ENCODE assay signal across 11 cellular contexts in the genomic region with DNA sequence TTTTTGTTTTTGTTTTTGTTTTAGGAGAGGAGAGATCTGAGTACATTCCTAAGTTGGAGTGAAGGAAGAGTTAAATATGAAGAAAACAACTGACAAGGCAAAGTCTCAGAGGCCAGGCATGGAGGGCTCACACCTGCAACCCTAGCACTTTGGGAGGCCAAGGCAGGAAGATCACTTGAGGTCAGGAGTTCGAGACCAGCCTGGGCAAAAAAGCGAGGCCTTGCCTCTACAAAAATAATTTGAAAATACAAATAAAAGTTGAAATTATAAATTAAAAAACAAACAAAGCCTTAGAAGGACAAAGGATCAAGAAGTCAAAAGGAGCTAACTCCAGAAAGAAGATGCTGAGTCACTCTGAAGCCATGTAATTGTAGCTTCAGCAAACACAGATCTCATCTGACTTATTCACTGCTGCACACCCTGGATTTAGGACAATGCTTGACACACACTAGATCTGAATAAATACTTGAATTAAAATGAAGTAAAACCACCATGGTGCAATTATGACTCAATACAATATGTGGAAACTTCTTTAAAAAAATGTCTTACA. TPM values are rescaled to one million over a fixed set of nuclear protein-coding genes. Genes with fewer than 3 reads are reported as not detected.
DNase-seq lines count a peak whose midpoint lies in the region; ATAC-seq, FAIRE-seq and TF ChIP-seq lines count a peak whose summit lies in the region.
"Had no signal": no experiment of that assay in that cellular context is flagged by ENCODE, and none has a peak within 500 bp of the region (broad histone marks: within the 10 kb centered on the region; RNA-seq: fewer than 3 reads in every experiment).

No MANE protein-coding gene starts in this region.

- H3K36me3 ChIP-seq in psoas muscle (ENCODE audit: insufficient read depth in 1 of 2, low read depth in 1 of 2) (peaks cover 0 to 57% of the 10 kb centered on the region in 2 donors), kidney (ENCODE audit: control insufficient read depth in 1 of 2, insufficient read depth in 2 of 2, low read length in 2 of 2) (peaks cover 3 to 12% of the 10 kb centered on the region in 2 donors)

- ATAC-seq in psoas muscle: peak; percentile 65 to 78 (median 71)
- no peak for ATAC-seq in HG02759 (IDR thresholded peaks at IDR 0.05; ENCODE audit: unreplicated experiment)
- no peak for ATAC-seq in HG03521 (IDR thresholded peaks at IDR 0.05; ENCODE audit: unreplicated experiment)

- peak; percentile 75 for DNase-seq in EL
- DNase-seq in NCI-H2196 (lab: John Stamatoyannopoulos, UW; ENCODE audit: unreplicated experiment): peak; percentile 37
- DNase-seq in dedifferentiated amniotic fluid mesenchymal stem cell (ENCODE audit: extremely low spot score): peak; percentile 88
- no peak for DNase-seq in psoas muscle
- no peak for DNase-seq in kidney
- no peak for DNase-seq in cerebellar cortex (ENCODE audit: low spot score)
- DNase-seq: NCI-H526 treated with DMSO at 0.1 percent for 48 hours had no signal

- H3K4me1 ChIP-seq in psoas muscle (peaks cover 33% of the 10 kb centered on the region), kidney (ENCODE audit: control insufficient read depth in 1 of 2, insufficient read depth in 1 of 2, low read depth in 1 of 2, low read length in 2 of 2) (no peaks in the 10 kb centered on the region)

- no peaks in the 10 kb centered on the region for H3K27me3 ChIP-seq in psoas muscle (ENCODE audit: insufficient read depth in 3 of 3, low read length in 2 of 3)
- H3K27me3 ChIP-seq: cardiac muscle cell had no signal

- WGBS in psoas muscle, 3 donors: 90 to 92% (median 91%) methylated on average over 2 of the region's 2 CpGs

- TF ChIP-seq CTCF in psoas muscle (IDR thresholded peaks at IDR 0.05): no peak
- TF ChIP-seq CTCF in kidney (IDR thresholded peaks at IDR 0.05; ENCODE audit: borderline replicate concordance, extremely low read depth, insufficient read depth): no peak

- no peak overlapping the region for H3K9ac ChIP-seq in kidney (ENCODE audit: low read length in 2 of 2)

- no peak for FAIRE-seq in kidney (lab: Jason Lieb, UNC)

- no peaks in the 10 kb centered on the region for H3K9me3 ChIP-seq in psoas muscle
- no peaks in the 10 kb centered on the region for H3K9me3 ChIP-seq in kidney (ENCODE audit: control insufficient read depth in 1 of 2, low read length in 2 of 2)

- intact Hi-C loops in psoas muscle (cut with DNase I): loop anchor here (5.0 kb wide), 3 partner anchors 183 to 248 kb away; no protein-coding TSS in a partner anchor
- intact Hi-C loops in kidney (cut with DNase I): no loop called here

- H3K4me3 ChIP-seq in psoas muscle (no peak overlapping the region), kidney (ENCODE audit: low read length in 2 of 2) (no peak overlapping the region)
- H3K4me3 ChIP-seq: cardiac muscle cell, skin epidermis had no signal

- H3K27ac ChIP-seq in psoas muscle (peak overlapping the region; percentile 70), kidney (ENCODE audit: low read depth in 2 of 2, low read length in 2 of 2) (no peak overlapping the region)
- H3K27ac ChIP-seq: cardiac muscle cell had no signal

RNA-seq across cellular contexts. Expression of a gene that starts 9.1 kb away (rescaled TPM):
- total RNA-seq in psoas muscle (10 to 100 TPM; 38.1 to 67.1 (median 56.0) TPM), kidney (28.9 TPM)
- polyA plus RNA-seq in psoas muscle (10 to 100 TPM; 33.0 to 98.9 (median 33.5) TPM), kidney (ENCODE audit: insufficient read depth, low read depth, low replicate concordance) (24.8 TPM)

RNA-seq across cellular contexts. Expression of a gene that starts 22.5 kb away (rescaled TPM):
- total RNA-seq in psoas muscle (10 to 100 TPM in 3 of 4 donors, 1 to 10 TPM in 1; 8.4 to 26.4 (median 15.2) TPM), kidney (175 TPM)
- polyA plus RNA-seq in psoas muscle (10 to 100 TPM in 1 of 3 donors, 1 to 10 TPM in 2; 6.1 to 15.0 (median 8.0) TPM), kidney (ENCODE audit: insufficient read depth, low read depth, low replicate concordance) (40.2 TPM)

Comparison
In these comparisons a context has a peak if more than half of its experiments do, and no peak if none do; other contexts are left out.
1. DNase-seq: peak in EL (single experiment), NCI-H2196 (single experiment) and dedifferentiated amniotic fluid mesenchymal stem cell (single experiment); none in psoas muscle (0 of 2), kidney (single experiment) and cerebellar cortex (single experiment).
2. ATAC-seq: peak in psoas muscle (4 of 4); none in HG02759 (single experiment) and HG03521 (single experiment).